In genomic region chr12:114976959-114977358, GRCh38 we compare ENCODE assay signal across 21 cellular contexts.
DNase-seq lines count a peak whose midpoint lies in the region; ATAC-seq, FAIRE-seq and TF ChIP-seq lines count a peak whose summit lies in the region.
"Had no signal": no experiment of that assay in that cellular context is flagged by ENCODE, and none has a peak within 500 bp of the region (broad histone marks: within the 10 kb centered on the region; RNA-seq: fewer than 3 reads in every experiment).

No MANE protein-coding gene starts in this region.

- H3K4me2 ChIP-seq in smooth muscle cell, result peak overlapping the region; percentile 28
- H3K4me2 ChIP-seq: BLaER1 treated with 17β-estradiol and CSF1 and Interleukin-3, amounts not matched to agents 10 nM and 100 nM had no signal

- TF ChIP-seq POLR2A in H54 (IDR thresholded peaks at IDR 0.05; ENCODE audit: low read depth, low read length), result no peak

- peak overlapping the region; percentile 75 for H3K27ac ChIP-seq in smooth muscle cell (ENCODE audit: low read depth)
- H3K27ac ChIP-seq: BLaER1 treated with 17β-estradiol and CSF1 and Interleukin-3, amounts not matched to agents 10 nM and 100 nM; vagina had no signal

- no peak for DNase-seq in H54 (ENCODE audit: insufficient read length, low spot score)
- DNase-seq in RPMI7951 (ENCODE audit: low read depth), result peak; percentile 58
- peak; percentile 56 for DNase-seq in fibroblast of gingiva (ENCODE audit: low read depth)
- DNase-seq in smooth muscle cell (lab: John Stamatoyannopoulos, UW; ENCODE audit: unreplicated experiment), result no peak
- DNase-seq in HUDEP-2 (lab: John Stamatoyannopoulos, UW; ENCODE audit: unreplicated experiment in 76 of 76), result no peak
- DNase-seq: activated CD4-positive, alpha-beta T cell treated with anti-CD3 and anti-CD28 coated beads, Interleukin-2, amount 50 U/mL, for 1 hour; activated naive CD4-positive, alpha-beta T cell treated with Interleukin-2 at 50 U/mL for 16 hours; cortex of kidney; GDM1; NCI-H1436 treated with DMSO at 0.1 percent for 48 hours; NK-92 treated with Interleukin-12 subunit alpha and Interleukin-12 subunit beta, amount 100 ng/mL, for 24 hours; occipital lobe; stimulated activated CD4-positive, alpha-beta T cell treated with anti-CD3 and anti-CD28 coated beads, Interleukin-4, amount 100 ng/mL, for 1 hour; SW 1271 had no signal

- H3K9me3 ChIP-seq in smooth muscle cell (replicated peaks; ENCODE audit: low read depth), result no peaks in the 10 kb centered on the region
- H3K9me3 ChIP-seq: vagina had no signal

- H3K27me3 ChIP-seq in smooth muscle cell (ENCODE audit: low read depth), result no peaks in the 10 kb centered on the region
- H3K27me3 ChIP-seq: BLaER1 treated with 17β-estradiol and CSF1 and Interleukin-3, amounts not matched to agents 10 nM and 100 nM; vagina had no signal

- H3K9ac ChIP-seq in smooth muscle cell (ENCODE audit: low read depth), result peak overlapping the region; percentile 7
- H3K9ac ChIP-seq: BLaER1 treated with 17β-estradiol and CSF1 and Interleukin-3, amounts not matched to agents 10 nM and 100 nM had no signal

- no peaks in the 10 kb centered on the region for H3K79me2 ChIP-seq in smooth muscle cell (ENCODE audit: low read depth)

- H4K20me1 ChIP-seq in smooth muscle cell (ENCODE audit: low read depth), result no peaks in the 10 kb centered on the region
- H4K20me1 ChIP-seq: BLaER1 treated with 17β-estradiol and CSF1 and Interleukin-3, amounts not matched to agents 10 nM and 100 nM had no signal

- no peaks in the 10 kb centered on the region for H3K36me3 ChIP-seq in smooth muscle cell (ENCODE audit: low read depth)
- H3K36me3 ChIP-seq: BLaER1 treated with 17β-estradiol and CSF1 and Interleukin-3, amounts not matched to agents 10 nM and 100 nM; vagina had no signal

- FAIRE-seq in H54 (lab: Jason Lieb, UNC), result peak; percentile 36
- FAIRE-seq: D721Med, GM12878, TTC549 had no signal

- H3K4me3 ChIP-seq in smooth muscle cell, result no peak overlapping the region
- H3K4me3 ChIP-seq: BLaER1 treated with 17β-estradiol and CSF1 and Interleukin-3, amounts not matched to agents 10 nM and 100 nM; GM12878; vagina had no signal

- no peak for ATAC-seq in GM21825 (IDR thresholded peaks at IDR 0.05; ENCODE audit: unreplicated experiment)
- ATAC-seq in esophagus mucosa, result no peak
- ATAC-seq: GM12878 had no signal

- H2AFZ ChIP-seq in smooth muscle cell (ENCODE audit: low read depth), result no peak overlapping the region

- no peak for TF ChIP-seq CTCF in smooth muscle cell (IDR thresholded peaks at IDR 0.05; ENCODE audit: borderline replicate concordance, insufficient read depth, poor library complexity, severe bottlenecking)

- H3F3A ChIP-seq in smooth muscle cell (ENCODE audit: low read depth), result peaks cover 6% of the 10 kb centered on the region

- no peaks in the 10 kb centered on the region for H3K4me1 ChIP-seq in smooth muscle cell (ENCODE audit: low read depth)
- H3K4me1 ChIP-seq: BLaER1 treated with 17β-estradiol and CSF1 and Interleukin-3, amounts not matched to agents 10 nM and 100 nM; vagina had no signal

Comparison
In these comparisons a context has a peak if more than half of its experiments do, and no peak if none do; other contexts are left out.
1. DNase-seq: peak in RPMI7951 (single experiment) and fibroblast of gingiva (single experiment); none in H54 (single experiment), smooth muscle cell (single experiment) and HUDEP-2 (0 of 76).